15 cellular contexts compared by ENCODE assay signal in the genomic region with DNA sequence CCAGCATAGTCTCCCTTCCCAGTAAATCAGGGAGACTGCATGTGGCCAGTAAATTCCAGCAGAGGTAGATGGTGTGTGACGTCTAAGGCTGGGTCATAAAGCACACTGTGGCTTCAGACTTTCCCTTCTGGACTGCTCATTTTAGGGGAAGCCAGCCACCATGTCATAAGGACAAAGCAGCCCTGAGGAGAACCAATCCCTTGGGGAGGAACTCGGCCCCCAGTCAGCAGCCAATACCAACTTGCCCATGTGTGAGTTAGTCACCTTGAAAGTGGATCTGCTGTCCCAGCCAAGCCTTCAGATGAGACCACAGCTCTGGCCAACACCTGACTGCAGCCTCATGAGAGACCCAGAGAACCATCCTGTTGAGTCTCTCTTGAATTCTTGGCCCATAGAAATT. TPM values are rescaled to one million over a fixed set of nuclear protein-coding genes. Genes with fewer than 3 reads are reported as not detected.
"Had no signal": no experiment of that assay in that cellular context is flagged by ENCODE, and none has a peak within 500 bp of the region (broad histone marks: within the 10 kb centered on the region; RNA-seq: fewer than 3 reads in every experiment).

No MANE protein-coding gene starts in this region.

- H3K27ac ChIP-seq: gastroesophageal sphincter, pancreas, SJCRH30, tibial artery, uterus had no signal

- DNase-seq: activated CD8-positive, alpha-beta memory T cell treated with anti-CD3 and anti-CD28 coated beads, Interleukin-2, amount 50 U/mL, for 48 hours; activated gamma-delta T cell; amniotic stem cell; midbrain; pancreas; SJCRH30; spleen; T-helper 9 cell; tibial artery; uterus had no signal

- ATAC-seq: gastroesophageal sphincter, pancreas, sciatic nerve had no signal

RNA-seq across cellular contexts. Expression of a gene that starts 35.2 kb away (rescaled TPM):
- total RNA-seq: lung microvascular endothelial cell, myocyte, SJCRH30, subcutaneous adipose tissue had no signal
